ENCODE assay signal across 11 cellular contexts in genomic region chr1:118986291-118986838, GRCh38. TPM values are rescaled to one million over a fixed set of nuclear protein-coding genes. Genes with fewer than 3 reads are reported as not detected.
DNase-seq lines count a peak whose midpoint lies in the region; ATAC-seq and TF ChIP-seq lines count a peak whose summit lies in the region.
"Had no signal": no experiment of that assay in that cellular context is flagged by ENCODE, and none has a peak within 500 bp of the region (broad histone marks: within the 10 kb centered on the region; RNA-seq: fewer than 3 reads in every experiment).

No MANE protein-coding gene starts in this region.

- no peak for TF ChIP-seq CTCF in fibroblast of mammary gland (conservative IDR thresholded peaks at IDR 0.05; ENCODE audit: control insufficient read depth, insufficient read depth, low read depth, low read length)

- DNase-seq in NCI-H82 (lab: John Stamatoyannopoulos, UW) (peak; percentile 45), NCI-H82 treated with DMSO at 0.1 percent for 48 hours (lab: John Stamatoyannopoulos, UW; ENCODE audit: unreplicated experiment) (no peak), MG63 (peak; percentile 64), fibroblast of mammary gland (ENCODE audit: low read depth) (peak; percentile 58), retina (peak; percentile 76), NCI-H2227 (lab: John Stamatoyannopoulos, UW; ENCODE audit: unreplicated experiment) (no peak)
- DNase-seq: 8988T; effector CD8-positive, alpha-beta T cell; islet precursor cell had no signal

- peaks cover 34% of the 10 kb centered on the region for H3K36me3 ChIP-seq in MG63

- H3K4me3 ChIP-seq in MG63 (peak overlapping the region; percentile 81), fibroblast of mammary gland (ENCODE audit: control insufficient read depth, low read depth, low read length) (peak overlapping the region; percentile 84)

- no peaks in the 10 kb centered on the region for H3K27me3 ChIP-seq in MG63

- ATAC-seq in GM18873 (IDR thresholded peaks at IDR 0.05; ENCODE audit: low FRiP score, unreplicated experiment), result no peak
- ATAC-seq in GM21737 (IDR thresholded peaks at IDR 0.05; ENCODE audit: unreplicated experiment), result no peak

- H3K9me3 ChIP-seq in MG63, result no peaks in the 10 kb centered on the region

RNA-seq across cellular contexts. Expression of gene TBX15, which starts 1.8 kb away (rescaled TPM):
- total RNA-seq in MG63 (2014; rRNA removed; shearing (Covaris generic); ENCODE audit: low replicate concordance), result 6.5 and 9.7 TPM in 2 replicates

Comparison
In these comparisons a context has a peak if more than half of its experiments do, and no peak if none do; other contexts are left out.
1. DNase-seq: peak in NCI-H82 (single experiment), MG63 (single experiment), fibroblast of mammary gland (single experiment) and retina (single experiment); none in NCI-H82 treated with DMSO at 0.1 percent for 48 hours (single experiment) and NCI-H2227 (single experiment).